ENCODE assay signal across 1 cellular context in genomic region chr15:41661529-41662225, GRCh38.
TF ChIP-seq lines count a peak whose summit lies in the region.

No MANE protein-coding gene starts in this region.

TF ChIP-seq in WTC11, 78 proteins besides CTCF, POLR2A, EP300 and RAD21 (continued from another document):
- TF ChIP-seq, protein P1, sequence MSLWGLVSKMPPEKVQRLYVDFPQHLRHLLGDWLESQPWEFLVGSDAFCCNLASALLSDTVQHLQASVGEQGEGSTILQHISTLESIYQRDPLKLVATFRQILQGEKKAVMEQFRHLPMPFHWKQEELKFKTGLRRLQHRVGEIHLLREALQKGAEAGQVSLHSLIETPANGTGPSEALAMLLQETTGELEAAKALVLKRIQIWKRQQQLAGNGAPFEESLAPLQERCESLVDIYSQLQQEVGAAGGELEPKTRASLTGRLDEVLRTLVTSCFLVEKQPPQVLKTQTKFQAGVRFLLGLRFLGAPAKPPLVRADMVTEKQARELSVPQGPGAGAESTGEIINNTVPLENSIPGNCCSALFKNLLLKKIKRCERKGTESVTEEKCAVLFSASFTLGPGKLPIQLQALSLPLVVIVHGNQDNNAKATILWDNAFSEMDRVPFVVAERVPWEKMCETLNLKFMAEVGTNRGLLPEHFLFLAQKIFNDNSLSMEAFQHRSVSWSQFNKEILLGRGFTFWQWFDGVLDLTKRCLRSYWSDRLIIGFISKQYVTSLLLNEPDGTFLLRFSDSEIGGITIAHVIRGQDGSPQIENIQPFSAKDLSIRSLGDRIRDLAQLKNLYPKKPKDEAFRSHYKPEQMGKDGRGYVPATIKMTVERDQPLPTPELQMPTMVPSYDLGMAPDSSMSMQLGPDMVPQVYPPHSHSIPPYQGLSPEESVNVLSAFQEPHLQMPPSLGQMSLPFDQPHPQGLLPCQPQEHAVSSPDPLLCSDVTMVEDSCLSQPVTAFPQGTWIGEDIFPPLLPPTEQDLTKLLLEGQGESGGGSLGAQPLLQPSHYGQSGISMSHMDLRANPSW (CRISPR knock-in tag; conservative IDR thresholded peaks at IDR 0.05; ENCODE audit: low read depth), result no peak
- peak; percentile 61; the same call in 1 of the 2 replicates for TF ChIP-seq TP53 (CRISPR knock-in tag; IDR thresholded peaks at IDR 0.05)
- TF ChIP-seq FOXP1 (CRISPR knock-in tag; IDR thresholded peaks at IDR 0.05; ENCODE audit: borderline replicate concordance), result 0 out of 2 replicates have a peak, but pooled peaks have one; percentile 65
- TF ChIP-seq GABPB1 (CRISPR knock-in tag; IDR thresholded peaks at IDR 0.05), result no peak; the same call in 1 of the 2 replicates
- 0 out of 2 replicates have a peak, but pooled peaks have one; percentile 52 for TF ChIP-seq CREB1 (CRISPR knock-in tag; IDR thresholded peaks at IDR 0.05)
- no peak for TF ChIP-seq ATF6 (CRISPR knock-in tag; IDR thresholded peaks at IDR 0.05)
- TF ChIP-seq HMGA2 (CRISPR knock-in tag; IDR thresholded peaks at IDR 0.05), result no peak
- TF ChIP-seq, protein P2, sequence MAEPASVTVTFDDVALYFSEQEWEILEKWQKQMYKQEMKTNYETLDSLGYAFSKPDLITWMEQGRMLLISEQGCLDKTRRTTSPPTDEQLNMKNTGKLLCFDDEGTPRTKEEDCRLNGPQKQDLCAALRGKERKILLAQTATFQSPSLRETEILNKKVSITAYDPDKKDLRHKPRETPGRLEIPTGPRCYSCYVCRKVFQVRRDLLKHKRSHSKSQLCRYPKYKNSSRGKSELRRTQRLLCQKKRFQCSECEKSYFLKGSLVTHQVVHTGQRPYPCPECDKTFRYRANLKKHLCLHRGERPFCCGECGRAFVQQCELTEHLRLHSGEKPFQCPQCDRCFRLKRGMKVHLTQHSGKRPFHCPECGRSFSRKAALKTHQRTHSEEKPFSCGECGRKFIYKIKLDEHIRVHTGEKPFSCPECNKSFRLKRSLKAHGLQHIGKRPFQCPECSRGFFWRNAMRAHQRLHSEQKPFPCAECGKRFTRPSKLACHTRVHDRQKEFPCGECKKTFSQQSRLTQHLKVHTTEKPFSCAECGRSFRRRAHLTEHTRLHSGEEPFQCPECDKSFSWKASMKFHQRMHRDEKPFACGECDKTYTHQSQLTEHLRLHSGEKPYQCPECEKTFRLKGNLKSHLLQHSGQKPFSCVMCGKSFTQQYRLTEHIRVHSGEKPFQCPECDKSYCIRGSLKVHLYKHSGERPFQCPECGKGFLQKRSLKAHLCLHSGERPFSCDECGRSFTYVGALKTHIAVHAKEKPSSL (CRISPR knock-in tag; conservative IDR thresholded peaks at IDR 0.05), result no peak
- TF ChIP-seq USF1 (CRISPR knock-in tag; IDR thresholded peaks at IDR 0.05), result peak; percentile 96
- TF ChIP-seq JUN (CRISPR knock-in tag; IDR thresholded peaks at IDR 0.05), result no peak
- no peak for TF ChIP-seq GTF2I (CRISPR knock-in tag; conservative IDR thresholded peaks at IDR 0.05)
- TF ChIP-seq TEAD4 (CRISPR knock-in tag; IDR thresholded peaks at IDR 0.05), result no peak
- TF ChIP-seq NFATC4 (CRISPR knock-in tag; IDR thresholded peaks at IDR 0.05), result no peak
- TF ChIP-seq RELA (CRISPR knock-in tag; IDR thresholded peaks at IDR 0.05; ENCODE audit: borderline replicate concordance), result no peak
- no peak for TF ChIP-seq SMAD4 (CRISPR knock-in tag; IDR thresholded peaks at IDR 0.05)
- no peak for TF ChIP-seq TCF7 (CRISPR knock-in tag; IDR thresholded peaks at IDR 0.05; ENCODE audit: low read depth)
- no peak for TF ChIP-seq MLX (CRISPR knock-in tag; IDR thresholded peaks at IDR 0.05)
- TF ChIP-seq ARID4B (CRISPR knock-in tag; IDR thresholded peaks at IDR 0.05; ENCODE audit: borderline replicate concordance), result peak; percentile 91; the same call in 1 of the 2 replicates
- TF ChIP-seq SMAD3 (CRISPR knock-in tag; IDR thresholded peaks at IDR 0.05; ENCODE audit: borderline replicate concordance), result peak; percentile 40
- TF ChIP-seq, protein P3, sequence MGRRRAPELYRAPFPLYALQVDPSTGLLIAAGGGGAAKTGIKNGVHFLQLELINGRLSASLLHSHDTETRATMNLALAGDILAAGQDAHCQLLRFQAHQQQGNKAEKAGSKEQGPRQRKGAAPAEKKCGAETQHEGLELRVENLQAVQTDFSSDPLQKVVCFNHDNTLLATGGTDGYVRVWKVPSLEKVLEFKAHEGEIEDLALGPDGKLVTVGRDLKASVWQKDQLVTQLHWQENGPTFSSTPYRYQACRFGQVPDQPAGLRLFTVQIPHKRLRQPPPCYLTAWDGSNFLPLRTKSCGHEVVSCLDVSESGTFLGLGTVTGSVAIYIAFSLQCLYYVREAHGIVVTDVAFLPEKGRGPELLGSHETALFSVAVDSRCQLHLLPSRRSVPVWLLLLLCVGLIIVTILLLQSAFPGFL (CRISPR knock-in tag; IDR thresholded peaks at IDR 0.05; ENCODE audit: borderline replicate concordance), result no peak
- TF ChIP-seq ZNF512 (CRISPR knock-in tag; IDR thresholded peaks at IDR 0.05; ENCODE audit: borderline replicate concordance), result no peak
- no peak for TF ChIP-seq ELF4 (CRISPR knock-in tag; IDR thresholded peaks at IDR 0.05; ENCODE audit: low read depth)
- TF ChIP-seq ATF3 (CRISPR knock-in tag; conservative IDR thresholded peaks at IDR 0.05), result no peak
- no peak for TF ChIP-seq CREM (CRISPR knock-in tag; IDR thresholded peaks at IDR 0.05)
- no peak for TF ChIP-seq CDX4 (CRISPR knock-in tag; IDR thresholded peaks at IDR 0.05; ENCODE audit: borderline replicate concordance)
- no peak for TF ChIP-seq ZNF671 (CRISPR knock-in tag; IDR thresholded peaks at IDR 0.05)
- TF ChIP-seq ETV6 (CRISPR knock-in tag; IDR thresholded peaks at IDR 0.05), result peak; percentile 82
- no peak for TF ChIP-seq ZNF263 (CRISPR knock-in tag; IDR thresholded peaks at IDR 0.05; ENCODE audit: low read depth)
- TF ChIP-seq JAZF1 (CRISPR knock-in tag; IDR thresholded peaks at IDR 0.05), result no peak
- TF ChIP-seq NFE2L1 (CRISPR knock-in tag; IDR thresholded peaks at IDR 0.05), result no peak
- no peak for TF ChIP-seq IRF2 (CRISPR knock-in tag; IDR thresholded peaks at IDR 0.05; ENCODE audit: borderline replicate concordance, low read depth)
- no peak for TF ChIP-seq CBFB (CRISPR knock-in tag; IDR thresholded peaks at IDR 0.05; ENCODE audit: low read depth)
- no peak for TF ChIP-seq ZSCAN18 (CRISPR knock-in tag; IDR thresholded peaks at IDR 0.05)
- TF ChIP-seq, protein P4, sequence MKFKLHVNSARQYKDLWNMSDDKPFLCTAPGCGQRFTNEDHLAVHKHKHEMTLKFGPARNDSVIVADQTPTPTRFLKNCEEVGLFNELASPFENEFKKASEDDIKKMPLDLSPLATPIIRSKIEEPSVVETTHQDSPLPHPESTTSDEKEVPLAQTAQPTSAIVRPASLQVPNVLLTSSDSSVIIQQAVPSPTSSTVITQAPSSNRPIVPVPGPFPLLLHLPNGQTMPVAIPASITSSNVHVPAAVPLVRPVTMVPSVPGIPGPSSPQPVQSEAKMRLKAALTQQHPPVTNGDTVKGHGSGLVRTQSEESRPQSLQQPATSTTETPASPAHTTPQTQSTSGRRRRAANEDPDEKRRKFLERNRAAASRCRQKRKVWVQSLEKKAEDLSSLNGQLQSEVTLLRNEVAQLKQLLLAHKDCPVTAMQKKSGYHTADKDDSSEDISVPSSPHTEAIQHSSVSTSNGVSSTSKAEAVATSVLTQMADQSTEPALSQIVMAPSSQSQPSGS (CRISPR knock-in tag; IDR thresholded peaks at IDR 0.05; ENCODE audit: borderline replicate concordance, low read depth), result no peak
- peak; percentile 70; the same call in 1 of the 2 replicates for TF ChIP-seq TEAD1 (CRISPR knock-in tag; IDR thresholded peaks at IDR 0.05)
